22 cellular contexts compared by ENCODE assay signal in genomic region chr1:89624314-89624713, GRCh38.
"Had no signal": no experiment of that assay in that cellular context is flagged by ENCODE, and none has a peak within 500 bp of the region (broad histone marks: within the 10 kb centered on the region; RNA-seq: fewer than 3 reads in every experiment).

No MANE protein-coding gene starts in this region.

- H3K36me3 Mint-ChIP-seq: brain had no signal

- H3K4me3 ChIP-seq: esophagus muscularis mucosa, gastroesophageal sphincter, lower lobe of right lung, prostate gland, right atrium auricular region, spleen, thyroid gland had no signal

- H3K36me3 ChIP-seq: esophagus muscularis mucosa, gastroesophageal sphincter, lower lobe of right lung, prostate gland, right atrium auricular region, spleen, thyroid gland had no signal

- H3K4me1 ChIP-seq: esophagus muscularis mucosa, gastroesophageal sphincter, lower lobe of right lung, prostate gland, right atrium auricular region, thyroid gland had no signal

- H3K4me1 Mint-ChIP-seq: brain had no signal

- H3K9me3 ChIP-seq: esophagus muscularis mucosa, gastroesophageal sphincter, lower lobe of right lung, prostate gland, right atrium auricular region, spleen, thyroid gland had no signal

- ATAC-seq: activated naive CD8-positive, alpha-beta T cell treated with anti-CD3 and anti-CD28 coated beads, Interleukin-2, amount 50 U/mL, for 24 hours; activated T-cell treated with anti-CD3 and anti-CD28 coated beads, Interleukin-2, amount 50 U/mL, for 72 hours; gastroesophageal sphincter; lower lobe of right lung; naive thymus-derived CD8-positive, alpha-beta T cell had no signal

- H3K9me3 Mint-ChIP-seq: activated CD4-positive, alpha-beta memory T cell treated with anti-CD3 and anti-CD28 coated beads, Interleukin-2, amount 10 ng/mL, durations not matched to agents 7 days and 5 days; activated naive CD8-positive, alpha-beta T cell treated with anti-CD3 and anti-CD28 coated beads, Interleukin-2, amount 50 U/mL, for 24 hours; activated T-cell treated with anti-CD3 and anti-CD28 coated beads, Interleukin-2, amount 50 U/mL, for 72 hours; brain; naive thymus-derived CD8-positive, alpha-beta T cell had no signal

- H3K27ac ChIP-seq: gastroesophageal sphincter, lower lobe of right lung, prostate gland, right atrium auricular region, thyroid gland had no signal

- H3K27me3 Mint-ChIP-seq: activated CD4-positive, alpha-beta memory T cell treated with anti-CD3 and anti-CD28 coated beads, Interleukin-2, amount 10 ng/mL, durations not matched to agents 7 days and 5 days; activated naive CD8-positive, alpha-beta T cell treated with anti-CD3 and anti-CD28 coated beads, Interleukin-2, amount 50 U/mL, for 24 hours; brain; naive thymus-derived CD8-positive, alpha-beta T cell had no signal

- DNase-seq: activated CD4-positive, alpha-beta memory T cell treated with anti-CD3 and anti-CD28 coated beads, Interleukin-2, amount 10 ng/mL, durations not matched to agents 7 days and 5 days; activated CD4-positive, alpha-beta T cell treated with anti-CD3 and anti-CD28 coated beads for 48 hours; activated CD4-positive, CD25-positive, alpha-beta regulatory T cell; activated effector memory CD4-positive, alpha-beta T cell treated with anti-CD3 and anti-CD28 coated beads, Interleukin-2, amount 50 U/mL, for 16 hours; activated naive CD4-positive, alpha-beta T cell treated with anti-CD3 and anti-CD28 coated beads, Interleukin-2, amount 50 U/mL, for 16 hours; activated naive CD8-positive, alpha-beta T cell treated with anti-CD3 and anti-CD28 coated beads, Interleukin-2, amount 50 U/mL, for 24 hours; activated T-cell treated with anti-CD3 and anti-CD28 coated beads, Interleukin-2, amount 50 U/mL, for 72 hours; aorta; dermis blood vessel endothelial cell; effector memory CD4-positive, alpha-beta T cell; lower lobe of right lung; naive thymus-derived CD8-positive, alpha-beta T cell; spleen; stimulated activated CD4-positive, alpha-beta T cell treated with anti-CD3 and anti-CD28 coated beads, Interleukin-4, amount 100 ng/mL, for 1 hour; stimulated activated naive CD4-positive, alpha-beta T cell; thyroid gland had no signal

- FAIRE-seq: keratinocyte had no signal

- H3K27ac Mint-ChIP-seq: activated CD4-positive, alpha-beta memory T cell treated with anti-CD3 and anti-CD28 coated beads, Interleukin-2, amount 10 ng/mL, durations not matched to agents 7 days and 5 days; activated naive CD8-positive, alpha-beta T cell treated with anti-CD3 and anti-CD28 coated beads, Interleukin-2, amount 50 U/mL, for 24 hours; activated T-cell treated with anti-CD3 and anti-CD28 coated beads, Interleukin-2, amount 50 U/mL, for 72 hours; brain had no signal

- H3K4me3 Mint-ChIP-seq: activated CD4-positive, alpha-beta memory T cell treated with anti-CD3 and anti-CD28 coated beads, Interleukin-2, amount 10 ng/mL, durations not matched to agents 7 days and 5 days; activated naive CD8-positive, alpha-beta T cell treated with anti-CD3 and anti-CD28 coated beads, Interleukin-2, amount 50 U/mL, for 24 hours; activated T-cell treated with anti-CD3 and anti-CD28 coated beads, Interleukin-2, amount 50 U/mL, for 72 hours; brain; naive thymus-derived CD8-positive, alpha-beta T cell had no signal

- H3K27me3 ChIP-seq: esophagus muscularis mucosa, gastroesophageal sphincter, right atrium auricular region, spleen, thyroid gland had no signal
